In genomic region chr17:34091975-34092374, GRCh38 we compare ENCODE assay signal across 23 cellular contexts.
A peak's percentile ranks its signal among the peaks of the same experiment; 100 is the strongest.
DNase-seq lines count a peak whose midpoint lies in the region; ATAC-seq and TF ChIP-seq lines count a peak whose summit lies in the region.
"Had no signal": no experiment of that assay in that cellular context is flagged by ENCODE, and none has a peak within 500 bp of the region (broad histone marks: within the 10 kb centered on the region; RNA-seq: fewer than 3 reads in every experiment).

No MANE protein-coding gene starts in this region.

- no peaks in the 10 kb centered on the region for H3K36me3 ChIP-seq in esophagus muscularis mucosa
- H3K36me3 ChIP-seq: BLaER1 treated with 17β-estradiol and CSF1 and Interleukin-3, amounts not matched to agents 10 nM and 100 nM had no signal

- intact Hi-C loops in esophagus muscularis mucosa (cut with DNase I) (no loop called here), cardiac septum (cut with DNase I) (no loop called here)

- H3K36me3 Mint-ChIP-seq in progenitor cell of endocrine pancreas (ENCODE audit: insufficient read depth), result no peaks in the 10 kb centered on the region
- no peaks in the 10 kb centered on the region for H3K36me3 Mint-ChIP-seq in stimulated activated naive B cell treated with anti-CD40 and anti-IgM and Interleukin-4, amounts not matched to agents 10 μg/mL and 1 μg/mL and 100 μg/mL, for 72 hours
- H3K36me3 Mint-ChIP-seq: CD8-positive, alpha-beta T cell had no signal

- 88% methylated on average over 3 of the region's 3 CpGs for WGBS in esophagus muscularis mucosa

- H3K27me3 Mint-ChIP-seq in progenitor cell of endocrine pancreas, result peaks cover 2% of the 10 kb centered on the region
- H3K27me3 Mint-ChIP-seq in stimulated activated naive B cell treated with anti-CD40 and anti-IgM and Interleukin-4, amounts not matched to agents 10 μg/mL and 1 μg/mL and 100 μg/mL, for 72 hours, result peaks cover 20 to 29% of the 10 kb centered on the region in 2 donors

- no peaks in the 10 kb centered on the region for H3K9me3 Mint-ChIP-seq in progenitor cell of endocrine pancreas (ENCODE audit: low read depth)
- H3K9me3 Mint-ChIP-seq in stimulated activated naive B cell treated with anti-CD40 and anti-IgM and Interleukin-4, amounts not matched to agents 10 μg/mL and 1 μg/mL and 100 μg/mL, for 72 hours, result no peaks in the 10 kb centered on the region
- H3K9me3 Mint-ChIP-seq: CD4-positive, alpha-beta T cell; CD8-positive, alpha-beta T cell had no signal

- no peaks in the 10 kb centered on the region for H3K4me1 ChIP-seq in esophagus muscularis mucosa
- H3K4me1 ChIP-seq: A549; BLaER1 treated with 17β-estradiol and CSF1 and Interleukin-3, amounts not matched to agents 10 nM and 100 nM; Caco-2 had no signal

- DNase-seq in D341Med (ENCODE audit: low spot score), result peak; percentile 5
- peak; percentile 89 for DNase-seq in esophagus muscularis mucosa (ENCODE audit: extremely low spot score)
- no peak for DNase-seq in progenitor cell of endocrine pancreas (ENCODE audit: low spot score, unreplicated experiment)
- DNase-seq in stimulated activated naive B cell treated with anti-CD40 and anti-IgM and Interleukin-4, amounts not matched to agents 10 μg/mL and 1 μg/mL and 100 μg/mL, for 72 hours, result no peak
- no peak for DNase-seq in cardiac septum (ENCODE audit: low spot score)
- DNase-seq: AML-193; Caco-2; Calu3; CD4-positive, alpha-beta T cell; CD8-positive, alpha-beta T cell; DMS 273 treated with DMSO at 0.1 percent for 48 hours; DMS153; DMS53; DMS79; DND-41; EL; GDM1 had no signal

- no peak overlapping the region for H3K27ac ChIP-seq in esophagus muscularis mucosa (replicated peaks in 1 of 4)
- H3K27ac ChIP-seq: 22Rv1; A549; BLaER1 treated with 17β-estradiol and CSF1 and Interleukin-3, amounts not matched to agents 10 nM and 100 nM; C4-2B had no signal

- TF ChIP-seq CTCF in esophagus muscularis mucosa (IDR thresholded peaks at IDR 0.05) (no peak), progenitor cell of endocrine pancreas (IDR thresholded peaks at IDR 0.05; ENCODE audit: unreplicated experiment) (no peak)

- peaks cover 6% of the 10 kb centered on the region for H3K4me1 Mint-ChIP-seq in progenitor cell of endocrine pancreas (ENCODE audit: low read depth)
- no peaks in the 10 kb centered on the region for H3K4me1 Mint-ChIP-seq in stimulated activated naive B cell treated with anti-CD40 and anti-IgM and Interleukin-4, amounts not matched to agents 10 μg/mL and 1 μg/mL and 100 μg/mL, for 72 hours
- H3K4me1 Mint-ChIP-seq: B cell had no signal

- no peaks in the 10 kb centered on the region for H3K9me3 ChIP-seq in esophagus muscularis mucosa
- H3K9me3 ChIP-seq: A549; BLaER1 treated with 17β-estradiol and CSF1 and Interleukin-3, amounts not matched to agents 10 nM and 100 nM; Caco-2 had no signal

- no peak for ATAC-seq in stimulated activated naive B cell treated with anti-CD40 and anti-IgM and Interleukin-4, amounts not matched to agents 10 μg/mL and 1 μg/mL and 100 μg/mL, for 72 hours (replicated peaks)
- ATAC-seq: A549; CD8-positive, alpha-beta T cell; GM12878 had no signal

- peaks cover 0 to 29% (median 0%) of the 10 kb centered on the region in 4 donors for H3K27me3 ChIP-seq in esophagus muscularis mucosa
- H3K27me3 ChIP-seq: BLaER1 treated with 17β-estradiol and CSF1 and Interleukin-3, amounts not matched to agents 10 nM and 100 nM had no signal

- no peak overlapping the region for H3K4me3 ChIP-seq in esophagus muscularis mucosa
- H3K4me3 ChIP-seq: A549; BLaER1 treated with 17β-estradiol and CSF1 and Interleukin-3, amounts not matched to agents 10 nM and 100 nM; GM12878 had no signal

- TF ChIP-seq POLR2A in esophagus muscularis mucosa (IDR thresholded peaks at IDR 0.05; ENCODE audit: low read depth), result no peak

- no peak for TF ChIP-seq EP300 in esophagus muscularis mucosa (IDR thresholded peaks at IDR 0.05)

- H3K27ac Mint-ChIP-seq in progenitor cell of endocrine pancreas, result peak overlapping the region; percentile 62
- no peak overlapping the region for H3K27ac Mint-ChIP-seq in stimulated activated naive B cell treated with anti-CD40 and anti-IgM and Interleukin-4, amounts not matched to agents 10 μg/mL and 1 μg/mL and 100 μg/mL, for 72 hours
- H3K27ac Mint-ChIP-seq: B cell; CD4-positive, alpha-beta T cell; CD8-positive, alpha-beta T cell had no signal

- H3K4me3 Mint-ChIP-seq in progenitor cell of endocrine pancreas (ENCODE audit: low read depth), result no peak overlapping the region
- no peak overlapping the region for H3K4me3 Mint-ChIP-seq in stimulated activated naive B cell treated with anti-CD40 and anti-IgM and Interleukin-4, amounts not matched to agents 10 μg/mL and 1 μg/mL and 100 μg/mL, for 72 hours
- H3K4me3 Mint-ChIP-seq: B cell; CD4-positive, alpha-beta T cell; CD8-positive, alpha-beta T cell had no signal

Comparison
In these comparisons a context has a peak if more than half of its experiments do, and no peak if none do; other contexts are left out.
1. DNase-seq: peak in D341Med (single experiment) and esophagus muscularis mucosa (single experiment); none in progenitor cell of endocrine pancreas (single experiment), stimulated activated naive B cell treated with anti-CD40 and anti-IgM and Interleukin-4, amounts not matched to agents 10 μg/mL and 1 μg/mL and 100 μg/mL, for 72 hours (single experiment) and cardiac septum (single experiment).